In the genomic region with DNA sequence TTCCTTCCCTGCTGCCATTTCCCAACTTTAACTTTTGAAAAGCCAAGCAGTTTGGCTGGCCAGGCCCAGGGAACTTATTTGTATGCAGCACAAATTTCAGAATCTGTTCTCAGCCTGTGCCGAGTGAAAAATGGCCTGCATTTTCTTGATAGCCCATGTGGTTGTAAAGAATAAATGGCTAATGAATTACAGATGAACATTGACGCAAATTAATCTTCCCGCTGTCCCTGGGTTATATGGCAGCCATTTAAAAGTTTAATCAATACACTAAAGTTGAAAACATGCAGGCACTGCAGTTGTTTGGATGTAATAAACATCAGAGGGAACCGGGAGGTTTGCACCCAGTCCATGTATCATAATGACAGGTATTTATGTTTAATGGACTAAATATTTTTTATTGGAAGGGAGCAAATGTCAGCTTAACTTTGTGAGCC, we compare ENCODE assay signal across 18 cellular contexts.
"Had no signal": no experiment of that assay in that cellular context is flagged by ENCODE, and none has a peak within 500 bp of the region (broad histone marks: within the 10 kb centered on the region; RNA-seq: fewer than 3 reads in every experiment).

No MANE protein-coding gene starts in this region.

- H3K9me3 ChIP-seq: heart right ventricle, left ventricle myocardium inferior, SJCRH30, upper lobe of right lung had no signal

- FAIRE-seq: small intestine had no signal

- H3K27me3 ChIP-seq: cardiac muscle cell, foreskin keratinocyte, heart right ventricle, SJCRH30, upper lobe of right lung had no signal

- H3K4me1 ChIP-seq: foreskin keratinocyte, heart right ventricle, left ventricle myocardium inferior, SJCRH30, upper lobe of right lung had no signal

- H3K27ac ChIP-seq: cardiac muscle cell, foreskin keratinocyte, heart right ventricle, left ventricle myocardium inferior, SJCRH30, upper lobe of right lung had no signal

- DNase-seq: activated CD4-positive, alpha-beta T cell treated with anti-CD3 and anti-CD28 coated beads for 1 hour; activated CD4-positive, alpha-beta T cell treated with anti-CD3 and anti-CD28 coated beads, Interleukin-2, amount 50 U/mL, for 48 hours; activated effector memory CD4-positive, alpha-beta T cell treated with anti-CD3 and anti-CD28 coated beads, Interleukin-2, amount 50 U/mL, for 16 hours; activated naive CD8-positive, alpha-beta T cell treated with anti-CD3 and anti-CD28 coated beads for 36 hours; activated T-cell treated with anti-CD3 and anti-CD28 coated beads, Interleukin-2, amount 50 U/mL, for 4 hours; cortex of kidney; effector CD8-positive, alpha-beta T cell; erythroblast; foreskin keratinocyte; islet precursor cell; mesendoderm; SJCRH30; small intestine; upper lobe of right lung had no signal

- H3K4me3 ChIP-seq: cardiac muscle cell, heart right ventricle, left ventricle myocardium inferior, SJCRH30, upper lobe of right lung had no signal

- H3K36me3 ChIP-seq: cardiac muscle cell, heart right ventricle, left ventricle myocardium inferior, SJCRH30, upper lobe of right lung had no signal

- ATAC-seq: activated T-cell treated with anti-CD3 and anti-CD28 coated beads, Interleukin-2, amount 50 U/mL, for 4 hours; foreskin keratinocyte; stimulated activated effector memory CD8-positive, alpha-beta T cell treated with anti-CD3 and anti-CD28 coated beads, Interleukin-12 subunit alpha, Interleukin-12 subunit beta, amount 100 ng/mL, for 72 hours had no signal
